ENCODE assay signal across 8 cellular contexts in the genomic region with DNA sequence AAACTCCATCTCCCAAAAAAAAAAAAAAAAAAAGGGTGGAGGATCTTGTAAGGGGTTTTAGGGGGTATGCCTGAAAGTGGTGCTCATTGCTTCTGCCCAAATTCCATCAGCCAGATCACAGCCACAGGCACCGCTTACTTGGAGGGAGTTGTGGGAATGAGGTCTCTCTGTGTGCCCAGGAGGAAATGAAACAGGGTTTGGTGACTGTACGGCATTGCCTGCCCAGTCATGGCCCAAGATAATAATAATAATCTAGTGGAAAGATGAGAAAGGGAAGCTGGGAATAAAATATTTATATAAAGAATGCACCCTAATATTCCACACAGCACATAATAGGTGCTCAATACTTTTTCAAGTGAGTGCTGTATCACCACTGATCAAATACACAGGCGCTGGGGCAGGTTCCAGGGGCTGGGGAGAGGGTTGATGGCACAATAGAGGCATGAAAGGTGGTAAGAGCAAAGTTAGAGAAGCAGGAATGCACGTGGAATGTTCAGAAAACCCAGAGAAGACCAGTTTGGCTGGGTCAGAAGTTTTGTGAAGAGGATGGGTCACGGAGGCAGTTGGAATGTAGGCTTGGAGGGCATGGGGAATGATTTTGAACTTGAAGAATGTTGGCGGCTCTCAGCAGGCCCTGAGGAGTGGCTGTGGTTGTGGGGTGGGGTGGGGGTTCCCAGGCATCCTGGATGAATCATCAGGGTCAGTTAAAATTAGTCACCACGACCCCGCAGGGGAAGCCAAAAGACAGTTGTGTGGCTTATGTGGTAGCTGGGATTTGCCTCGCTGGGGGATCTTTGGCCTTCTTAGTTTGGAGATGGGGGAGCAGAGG. TPM values are rescaled to one million over a fixed set of nuclear protein-coding genes. Genes with fewer than 3 reads are reported as not detected.
A peak's percentile ranks its signal among the peaks of the same experiment; 100 is the strongest.
DNase-seq lines count a peak whose midpoint lies in the region; ATAC-seq, FAIRE-seq and TF ChIP-seq lines count a peak whose summit lies in the region.

No MANE protein-coding gene starts in this region.

- 31 to 37% (median 36%) methylated on average over 9 of the region's 9 CpGs for WGBS in adrenal gland, 4 donors

- POLR2A ChIA-PET in Panc1 (lab: Charles Lee), result interaction anchor here (0.6 to 0.7 kb wide), 2 partner anchors 9 to 14 kb away, joined by 9 to 14 read pairs; no protein-coding TSS in a partner anchor

- peak; percentile 52 for FAIRE-seq in GM12891 (lab: Jason Lieb, UNC)

- DNase-seq in GM12891 (ENCODE audit: insufficient read length, low spot score) (peak; percentile 31), Panc1 (ENCODE audit: low read depth, low spot score) (no peak), adrenal gland (peak; percentile 55 to 85 (median 76)), kidney glomerular epithelial cell (lab: John Stamatoyannopoulos, UW) (peak; percentile 95), NCI-H2227 (lab: John Stamatoyannopoulos, UW; ENCODE audit: unreplicated experiment) (no peak)
- DNase-seq in stimulated activated CD8-positive, alpha-beta memory T cell treated with anti-CD3 and anti-CD28 coated beads, Interleukin-7, amount 100 ng/mL, for 4 hours (ENCODE audit: low read depth in 2 of 2), result peak; percentile 41 to 56

- no TSS peak for BruUV-seq in Panc1 (replicated peaks; lab: Mats Ljungman, UMichigan)

- no peak for TF ChIP-seq POLR2A in GM12891 (IDR thresholded peaks at IDR 0.05; ENCODE audit: low read depth, low read length)
- TF ChIP-seq POLR2A in adrenal gland (IDR thresholded peaks at IDR 0.05), result no peak

- intact Hi-C loops in Panc1 (cut with micrococcal nuclease; ENCODE audit: unreplicated experiment), result loop anchor here (5.0 to 10.0 kb wide), 3 partner anchors 42 to 285 kb away; no protein-coding TSS in a partner anchor
- intact Hi-C loops in adrenal gland (cut with DNase I), result loop anchor here (5.0 to 10.0 kb wide), 3 partner anchors 115 to 495 kb away; no protein-coding TSS in a partner anchor

- H3K27me3 ChIP-seq in Panc1 (ENCODE audit: control insufficient read depth, insufficient read depth, low read length) (no peaks in the 10 kb centered on the region), adrenal gland (no peaks in the 10 kb centered on the region)

- TF ChIP-seq CTCF in Panc1 (IDR thresholded peaks at IDR 0.05) (no peak), adrenal gland (IDR thresholded peaks at IDR 0.05) (no peak)

- peak; percentile 78 for ATAC-seq in Panc1
- no peak for ATAC-seq in GM21360 (IDR thresholded peaks at IDR 0.05; ENCODE audit: unreplicated experiment)
- ATAC-seq in GM19467 (IDR thresholded peaks at IDR 0.05; ENCODE audit: unreplicated experiment), result no peak

- CTCF ChIA-PET in Panc1 (lab: Charles Lee), result interaction anchor here (0.7 kb wide), 1 partner anchor 390 kb away, joined by 3 read pairs; no protein-coding TSS in a partner anchor

- peak overlapping the region; percentile 97 for H3K27ac ChIP-seq in Panc1 (ENCODE audit: low read length)
- H3K27ac ChIP-seq in adrenal gland, result peak overlapping the region in 3 of 5 donors; percentile 22 to 78 (median 60)

- in situ Hi-C loops in Panc1 (cut with HindIII; ENCODE audit: low pct_unique_long_range_greater_than_20kb, low sequenced_read_pairs), result no loop called here

- H3K4me3 ChIP-seq in Panc1 (ENCODE audit: low read depth in 2 of 2, low read length in 2 of 2) (no peak overlapping the region), adrenal gland (no peak overlapping the region)

- H3K9me3 ChIP-seq in Panc1 (ENCODE audit: control insufficient read depth, insufficient read depth, low read depth, low read length) (no peaks in the 10 kb centered on the region), adrenal gland (replicated peaks in 1 of 3) (no peaks in the 10 kb centered on the region)

- H3K36me3 ChIP-seq in Panc1 (ENCODE audit: control insufficient read depth, insufficient read depth, low read length) (no peaks in the 10 kb centered on the region), adrenal gland (replicated peaks in 1 of 2) (no peaks in the 10 kb centered on the region)

- peaks cover 33% of the 10 kb centered on the region for H3K4me1 ChIP-seq in Panc1 (ENCODE audit: control insufficient read depth, insufficient read depth, low read length)
- peaks cover 0 to 5% of the 10 kb centered on the region in 2 donors for H3K4me1 ChIP-seq in adrenal gland (replicated peaks in 1 of 2)

TF ChIP-seq in GM12891, 5 proteins besides CTCF, POLR2A, EP300 and RAD21:
- peak; percentile 81 for TF ChIP-seq POU2F2 (IDR thresholded peaks at IDR 0.05; ENCODE audit: low read depth, low read length)
- no peak for TF ChIP-seq PAX5 (IDR thresholded peaks at IDR 0.05; ENCODE audit: insufficient read depth, low read length, severe bottlenecking)
- TF ChIP-seq SPI1 (IDR thresholded peaks at IDR 0.05; ENCODE audit: low read depth, low read length), result peak; percentile 63
- no peak for TF ChIP-seq TAF1 (IDR thresholded peaks at IDR 0.05; ENCODE audit: low read depth, low read length)

RNA-seq across cellular contexts. Expression of a gene that starts 12.5 kb away (rescaled TPM):
- 0.23 TPM for polyA plus RNA-seq in GM12891 (2012; ENCODE audit: low read depth, missing spikeins)
- 17.3 TPM for total RNA-seq in Panc1 (2021; ENCODE audit: unreplicated experiment)
- 29.4 TPM for polyA plus RNA-seq in Panc1 (2012; ENCODE audit: insufficient read length)
- 10 to 100 TPM in 1 of 8 donors, 1 to 10 TPM in 6, under 1 TPM in 1; 0.72 to 32.8 (median 2.0) TPM for total RNA-seq in adrenal gland
- 1 to 10 TPM in 2 of 3 donors, under 1 TPM in 1; 0.35 to 5.9 (median 2.5) TPM for polyA plus RNA-seq in adrenal gland

RNA-seq across cellular contexts. Expression of a gene that starts 18.6 kb away (rescaled TPM):
- polyA plus RNA-seq in GM12891 (2012; ENCODE audit: low read depth, missing spikeins), result 3.2 TPM
- total RNA-seq in Panc1 (2021; ENCODE audit: unreplicated experiment), result 16.4 TPM
- 4.8 TPM for polyA plus RNA-seq in Panc1 (2012; ENCODE audit: insufficient read length)
- total RNA-seq in adrenal gland, result 10 to 100 TPM; 12.7 to 37.9 (median 25.5) TPM
- 10 to 100 TPM in 1 of 3 donors, 1 to 10 TPM in 2; 6.5 to 13.3 (median 6.9) TPM for polyA plus RNA-seq in adrenal gland

Comparison
In these comparisons a context has a peak if more than half of its experiments do, and no peak if none do; other contexts are left out.
1. DNase-seq: peak in GM12891 (single experiment), adrenal gland (7 of 7), kidney glomerular epithelial cell (single experiment) and stimulated activated CD8-positive, alpha-beta memory T cell treated with anti-CD3 and anti-CD28 coated beads, Interleukin-7, amount 100 ng/mL, for 4 hours (2 of 2); none in Panc1 (single experiment) and NCI-H2227 (single experiment).